9 cellular contexts compared by ENCODE assay signal in the genomic region with DNA sequence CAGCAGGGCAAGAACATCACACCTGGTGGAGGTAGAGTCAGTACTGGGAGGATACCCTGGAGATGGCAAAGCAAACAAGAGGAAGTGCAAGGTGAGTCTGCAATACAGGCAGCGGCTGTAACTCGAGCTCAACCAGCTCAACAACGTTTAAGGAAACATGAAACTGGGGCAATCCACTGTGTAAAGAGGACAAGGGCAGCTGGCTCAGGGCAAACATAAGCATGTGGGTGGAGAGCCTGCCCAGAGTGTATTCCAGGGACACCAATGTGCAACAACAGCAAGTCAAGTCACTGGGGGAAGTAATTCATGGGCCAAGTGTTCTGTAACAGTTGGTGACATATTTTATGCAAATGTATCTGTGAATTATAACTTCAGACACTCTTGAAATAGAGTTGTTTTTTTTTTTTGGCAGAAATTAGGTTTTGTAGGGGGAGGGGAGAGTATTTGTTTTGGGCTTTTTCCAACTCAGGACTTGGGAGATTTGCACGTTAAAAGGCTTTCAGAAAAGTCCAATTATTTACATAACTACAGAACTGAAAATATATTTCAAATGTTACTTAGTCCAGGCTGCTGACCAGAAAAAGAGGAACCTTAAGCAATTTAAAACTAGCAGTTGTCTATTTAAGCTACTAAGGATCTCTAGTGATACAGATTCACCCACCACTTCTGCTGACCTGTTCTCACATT. TPM values are rescaled to one million over a fixed set of nuclear protein-coding genes. Genes with fewer than 3 reads are reported as not detected.
DNase-seq lines count a peak whose midpoint lies in the region; ATAC-seq, FAIRE-seq and TF ChIP-seq lines count a peak whose summit lies in the region.
"Had no signal": no experiment of that assay in that cellular context is flagged by ENCODE, and none has a peak within 500 bp of the region (broad histone marks: within the 10 kb centered on the region; RNA-seq: fewer than 3 reads in every experiment).

No MANE protein-coding gene starts in this region.

- DNase-seq in NCI-H2171 (lab: John Stamatoyannopoulos, UW): peak; percentile 96
- DNase-seq in astrocyte (ENCODE audit: low read depth): no peak
- DNase-seq in midbrain (lab: John Stamatoyannopoulos, UW): peak; percentile 43
- no peak for DNase-seq in retina
- no peak for DNase-seq in activated CD8-positive, alpha-beta memory T cell treated with anti-CD3 and anti-CD28 coated beads, Interleukin-2, amount 50 U/mL, for 4 hours
- no peak for DNase-seq in 8988T
- DNase-seq: activated naive CD8-positive, alpha-beta T cell treated with anti-CD3 and anti-CD28 coated beads, Interleukin-2, amount 10 ng/mL, durations not matched to agents 7 days and 5 days had no signal

- H3K9ac ChIP-seq in astrocyte (ENCODE audit: low read length): no peak overlapping the region

- TF ChIP-seq CTCF in DOHH2 (IDR thresholded peaks at IDR 0.05; ENCODE audit: low read depth, low read length, poor library complexity, severe bottlenecking): no peak
- TF ChIP-seq CTCF in astrocyte (IDR thresholded peaks at IDR 0.05; ENCODE audit: insufficient read depth, low read depth, low read length): no peak

- H3K36me3 Mint-ChIP-seq in astrocyte (ENCODE audit: low read depth, unreplicated experiment): no peaks in the 10 kb centered on the region
- H3K36me3 Mint-ChIP-seq: activated naive CD8-positive, alpha-beta T cell treated with anti-CD3 and anti-CD28 coated beads, Interleukin-2, amount 10 ng/mL, durations not matched to agents 7 days and 5 days had no signal

- no peak for FAIRE-seq in astrocyte (lab: Jason Lieb, UNC)

- peaks cover 5% of the 10 kb centered on the region for H3K4me1 Mint-ChIP-seq in astrocyte (ENCODE audit: low read depth, unreplicated experiment)
- H3K4me1 Mint-ChIP-seq: activated naive CD8-positive, alpha-beta T cell treated with anti-CD3 and anti-CD28 coated beads, Interleukin-2, amount 10 ng/mL, durations not matched to agents 7 days and 5 days had no signal

- no peaks in the 10 kb centered on the region for H4K20me1 ChIP-seq in DOHH2 (ENCODE audit: control insufficient read depth, insufficient read depth, low read depth, low read length)
- no peaks in the 10 kb centered on the region for H4K20me1 ChIP-seq in astrocyte (ENCODE audit: insufficient read depth, low read length)

- H2AFZ ChIP-seq in astrocyte (ENCODE audit: low read depth, low read length): peak overlapping the region; percentile 50

- H3K4me3 ChIP-seq in DOHH2 (ENCODE audit: low read length) (peak overlapping the region; percentile 57), astrocyte (ENCODE audit: insufficient read depth, low read depth, low read length) (no peak overlapping the region)

- H3K4me2 ChIP-seq in DOHH2 (ENCODE audit: low read length) (peak overlapping the region; percentile 75), astrocyte (ENCODE audit: low read length) (no peak overlapping the region)

- H3K9me3 ChIP-seq in DOHH2 (ENCODE audit: control insufficient read depth, insufficient read depth, low read length) (peaks cover 6% of the 10 kb centered on the region; the same call in 1 of the 2 replicates), astrocyte (ENCODE audit: insufficient read depth, low read depth, low read length) (no peaks in the 10 kb centered on the region)

- H3K9me2 ChIP-seq in DOHH2 (replicated peaks; ENCODE audit: control insufficient read depth, low read length): no peaks in the 10 kb centered on the region

- H3K79me2 ChIP-seq in DOHH2 (ENCODE audit: control insufficient read depth, low read length) (no peaks in the 10 kb centered on the region), astrocyte (ENCODE audit: insufficient read depth, low read length) (no peaks in the 10 kb centered on the region)

- no peaks in the 10 kb centered on the region for H3K27me3 ChIP-seq in DOHH2 (ENCODE audit: control insufficient read depth, low read length)
- no peaks in the 10 kb centered on the region for H3K27me3 ChIP-seq in astrocyte (ENCODE audit: insufficient read depth, low read length)

- H3K9me3 Mint-ChIP-seq in astrocyte (ENCODE audit: unreplicated experiment): peaks cover 3% of the 10 kb centered on the region

- H3K4me3 Mint-ChIP-seq in astrocyte (ENCODE audit: unreplicated experiment): no peak overlapping the region
- H3K4me3 Mint-ChIP-seq: activated naive CD8-positive, alpha-beta T cell treated with anti-CD3 and anti-CD28 coated beads, Interleukin-2, amount 10 ng/mL, durations not matched to agents 7 days and 5 days had no signal

- H3F3A ChIP-seq in DOHH2 (ENCODE audit: control insufficient read depth, insufficient read depth): peaks cover 27% of the 10 kb centered on the region

- H3K4me1 ChIP-seq in DOHH2 (ENCODE audit: control insufficient read depth, low read length) (peaks cover 53% of the 10 kb centered on the region), astrocyte (ENCODE audit: insufficient read depth, low read length) (no peaks in the 10 kb centered on the region)

- H3K36me3 ChIP-seq in DOHH2 (ENCODE audit: control insufficient read depth, low read length) (peaks cover 4% of the 10 kb centered on the region; the same call in 1 of the 2 replicates), astrocyte (ENCODE audit: insufficient read depth, low read length) (no peaks in the 10 kb centered on the region)

- no peak for ATAC-seq in GM19023 (IDR thresholded peaks at IDR 0.05; ENCODE audit: unreplicated experiment)

- H3K27ac Mint-ChIP-seq in astrocyte (ENCODE audit: unreplicated experiment): no peak overlapping the region
- H3K27ac Mint-ChIP-seq: activated naive CD8-positive, alpha-beta T cell treated with anti-CD3 and anti-CD28 coated beads, Interleukin-2, amount 10 ng/mL, durations not matched to agents 7 days and 5 days had no signal

- H3K27ac ChIP-seq in DOHH2 (ENCODE audit: low read depth, low read length): peak overlapping the region; percentile 95
- no peak overlapping the region for H3K27ac ChIP-seq in astrocyte (ENCODE audit: low read depth, low read length)

- no peaks in the 10 kb centered on the region for H3K27me3 Mint-ChIP-seq in astrocyte (ENCODE audit: low read depth, unreplicated experiment)
- H3K27me3 Mint-ChIP-seq: activated naive CD8-positive, alpha-beta T cell treated with anti-CD3 and anti-CD28 coated beads, Interleukin-2, amount 10 ng/mL, durations not matched to agents 7 days and 5 days had no signal

RNA-seq across cellular contexts. Expression of a gene that starts 18.7 kb away (rescaled TPM):
- total RNA-seq in astrocyte: 0.73 TPM in 1 of 2 replicates, not detected in the other
- total RNA-seq: activated naive CD8-positive, alpha-beta T cell treated with anti-CD3 and anti-CD28 coated beads, Interleukin-2, amount 10 ng/mL, durations not matched to agents 7 days and 5 days had no signal

Comparison
In these comparisons a context has a peak if more than half of its experiments do, and no peak if none do; other contexts are left out.
1. DNase-seq: peak in NCI-H2171 (single experiment) and midbrain (single experiment); none in astrocyte (single experiment), retina (single experiment), activated CD8-positive, alpha-beta memory T cell treated with anti-CD3 and anti-CD28 coated beads, Interleukin-2, amount 50 U/mL, for 4 hours (single experiment) and 8988T (single experiment).